8 cellular contexts compared by ENCODE assay signal in genomic region chr13:51221674-51222509, GRCh38. TPM values are rescaled to one million over a fixed set of nuclear protein-coding genes. Genes with fewer than 3 reads are reported as not detected.
DNase-seq lines count a peak whose midpoint lies in the region; ATAC-seq and TF ChIP-seq lines count a peak whose summit lies in the region.

Gene FAM124A, plus strand, starts transcription at chr13:51222398. Its CDS starts 104 bp downstream, at chr13:51222502.

- peaks cover 79% of the 10 kb centered on the region for H3K27me3 Mint-ChIP-seq in stimulated activated naive CD8-positive, alpha-beta T cell treated with anti-CD3 and anti-CD28 coated beads, Interleukin-15, amount 100 ng/mL, for 72 hours

- H3K9me3 Mint-ChIP-seq in stimulated activated naive CD8-positive, alpha-beta T cell treated with anti-CD3 and anti-CD28 coated beads, Interleukin-15, amount 100 ng/mL, for 72 hours, result no peaks in the 10 kb centered on the region

- peak within 1 kb of the TSS; percentile 65 to 68 for H3K4me3 Mint-ChIP-seq in stimulated activated naive CD8-positive, alpha-beta T cell treated with anti-CD3 and anti-CD28 coated beads, Interleukin-15, amount 100 ng/mL, for 72 hours

- H3K27ac Mint-ChIP-seq in stimulated activated naive CD8-positive, alpha-beta T cell treated with anti-CD3 and anti-CD28 coated beads, Interleukin-15, amount 100 ng/mL, for 72 hours, result no peak within 1 kb of the TSS

- peak; percentile 46 for TF ChIP-seq POLR2A in NB4 (IDR thresholded peaks at IDR 0.05; ENCODE audit: extremely low read depth, insufficient read length)

- H3K36me3 ChIP-seq in GM06990 (ENCODE audit: control insufficient read depth, insufficient read depth, low read length), result no peaks in the 10 kb centered on the region

- ATAC-seq in stimulated activated naive CD8-positive, alpha-beta T cell treated with anti-CD3 and anti-CD28 coated beads, Interleukin-15, amount 100 ng/mL, for 72 hours, result peak; percentile 88

- peak within 1 kb of the TSS; percentile 56 for H3K4me3 ChIP-seq in GM06990 (replicated peaks; ENCODE audit: low read depth, low read length)
- H3K4me3 ChIP-seq in NB4 (ENCODE audit: low read depth, low read length), result peak within 1 kb of the TSS; percentile 68
- peak within 1 kb of the TSS; percentile 52 for H3K4me3 ChIP-seq in epithelial cell of proximal tubule (ENCODE audit: low read depth, low read length)

- TF ChIP-seq CTCF in GM06990 (IDR thresholded peaks at IDR 0.05; ENCODE audit: insufficient read depth, low read length, poor library complexity, severe bottlenecking), result no peak
- TF ChIP-seq CTCF in NB4 (IDR thresholded peaks at IDR 0.05; ENCODE audit: low read depth, low read length), result no peak
- TF ChIP-seq CTCF in epithelial cell of proximal tubule (conservative IDR thresholded peaks at IDR 0.05; ENCODE audit: low read depth, low read length), result no peak

- peak; percentile 45 for DNase-seq in GM06990 (ENCODE audit: extremely low read depth, insufficient read length)
- DNase-seq in HCEC 1CT, result peak; percentile 46
- DNase-seq in NB4 (ENCODE audit: low read depth), result peak; percentile 75
- peak; percentile 79 for DNase-seq in activated CD8-positive, alpha-beta memory T cell treated with anti-CD3 and anti-CD28 coated beads for 24 hours
- DNase-seq in epithelial cell of proximal tubule (ENCODE audit: low read depth), result no peak
- peak; percentile 31 for DNase-seq in mucosa of gallbladder (ENCODE audit: low spot score)
- DNase-seq in stimulated activated naive CD8-positive, alpha-beta T cell treated with anti-CD3 and anti-CD28 coated beads, Interleukin-15, amount 100 ng/mL, for 72 hours, result peak; percentile 53 to 65
- DNase-seq in inferior parietal cortex (ENCODE audit: extremely low spot score), result no peak

- no peaks in the 10 kb centered on the region; the same call in none of the 2 replicates for H3K27me3 ChIP-seq in GM06990 (replicated peaks; ENCODE audit: control insufficient read depth, insufficient read depth, low read length)

- no peaks in the 10 kb centered on the region for H3K4me1 Mint-ChIP-seq in stimulated activated naive CD8-positive, alpha-beta T cell treated with anti-CD3 and anti-CD28 coated beads, Interleukin-15, amount 100 ng/mL, for 72 hours

RNA-seq across cellular contexts. Expression of gene FAM124A, which starts in this region (rescaled TPM):
- total RNA-seq in epithelial cell of proximal tubule, result 0.63 and 1.2 TPM in 2 replicates
- 4.3 TPM for total RNA-seq in mucosa of gallbladder

Comparison
In these comparisons a context has a peak if more than half of its experiments do, and no peak if none do; other contexts are left out.
1. DNase-seq: peak in GM06990 (single experiment), HCEC 1CT (single experiment), NB4 (single experiment), activated CD8-positive, alpha-beta memory T cell treated with anti-CD3 and anti-CD28 coated beads for 24 hours (single experiment), mucosa of gallbladder (single experiment) and stimulated activated naive CD8-positive, alpha-beta T cell treated with anti-CD3 and anti-CD28 coated beads, Interleukin-15, amount 100 ng/mL, for 72 hours (2 of 2); none in epithelial cell of proximal tubule (single experiment) and inferior parietal cortex (single experiment).
2. Peak in every context shown above with its lines, with median percentiles within 50 percentile points of each other: H3K4me3 ChIP-seq.